Comparison of ENCODE assay signal across 34 cellular contexts in genomic region chr1:1623181-1623630, GRCh38. TPM values are rescaled to one million over a fixed set of nuclear protein-coding genes. Genes with fewer than 3 reads are reported as not detected.
"Had no signal": no experiment of that assay in that cellular context is flagged by ENCODE, and none has a peak within 500 bp of the region (broad histone marks: within the 10 kb centered on the region; RNA-seq: fewer than 3 reads in every experiment).

No MANE protein-coding gene starts in this region.

- H2AFZ ChIP-seq: hepatocyte had no signal

- H3K4me2 ChIP-seq: hepatocyte had no signal

- FAIRE-seq: endometrium, small intestine, urothelium cell line had no signal

- H3K27me3 ChIP-seq: body of pancreas, colonic mucosa, esophagus squamous epithelium, hepatocyte, testis, transverse colon had no signal

- H3K4me1 ChIP-seq: body of pancreas, testis had no signal

- H3K9me3 ChIP-seq: body of pancreas, colonic mucosa, esophagus squamous epithelium, testis, transverse colon had no signal

- H3K36me3 ChIP-seq: colonic mucosa, transverse colon had no signal

- DNase-seq: activated CD4-positive, alpha-beta memory T cell treated with anti-CD3 and anti-CD28 coated beads for 36 hours; activated CD4-positive, alpha-beta T cell treated with anti-CD3 and anti-CD28 coated beads, Interleukin-2, amount 10 ng/mL, durations not matched to agents 24 days and 14 days; activated CD4-positive, CD25-positive, alpha-beta regulatory T cell treated with anti-CD3 and anti-CD28 coated beads, Interleukin-2, amount 50 U/mL, for 72 hours; activated CD8-positive, alpha-beta memory T cell treated with anti-CD3 and anti-CD28 coated beads, Interleukin-2, amount 10 ng/mL, durations not matched to agents 7 days and 5 days; activated naive CD4-positive, alpha-beta T cell; activated T-cell treated with anti-CD3 and anti-CD28 coated beads for 4 hours; activated T-cell treated with anti-CD3 and anti-CD28 coated beads, Interleukin-2, amount 50 U/mL, for 72 hours; anterior cingulate cortex; body of pancreas; cerebellar nuclear complex; colonic mucosa; effector CD8-positive, alpha-beta T cell; esophagus squamous epithelium; foreskin melanocyte; islet precursor cell; left cardiac atrium; midbrain; occipital lobe; small intestine; stimulated activated CD4-positive, alpha-beta T cell treated with anti-CD3 and anti-CD28 coated beads, Interleukin-15, amount 100 ng/mL, for 24 hours; stimulated activated CD4-positive, alpha-beta T cell treated with anti-CD3 and anti-CD28 coated beads, Interleukin-2, amount 100 ng/mL, for 24 hours; stimulated activated naive CD4-positive, alpha-beta T cell; T-helper 17 cell; T1000; testis; transverse colon; WERI-Rb-1 had no signal

- ATAC-seq: activated CD8-positive, alpha-beta memory T cell treated with anti-CD3 and anti-CD28 coated beads, Interleukin-2, amount 10 ng/mL, durations not matched to agents 7 days and 5 days; activated T-cell treated with anti-CD3 and anti-CD28 coated beads, Interleukin-2, amount 50 U/mL, for 72 hours; body of pancreas; left cardiac atrium; naive thymus-derived CD8-positive, alpha-beta T cell; sciatic nerve; T-helper 17 cell had no signal

- H3K27ac ChIP-seq: body of pancreas, colonic mucosa, epithelial cell of prostate, hepatocyte, testis, transverse colon, WERI-Rb-1 had no signal

- H3K4me3 ChIP-seq: body of pancreas, colonic mucosa, esophagus squamous epithelium, hepatocyte, testis, transverse colon had no signal

RNA-seq across cellular contexts. Expression of gene MMP23B, which starts 8.8 kb away (rescaled TPM):
- total RNA-seq: dermis microvascular lymphatic vessel endothelial cell had no signal
